Comparison of ENCODE assay signal across 24 cellular contexts in genomic region chrX:125544856-125545255, GRCh38.
DNase-seq lines count a peak whose midpoint lies in the region; ATAC-seq, FAIRE-seq and TF ChIP-seq lines count a peak whose summit lies in the region.
"Had no signal": no experiment of that assay in that cellular context is flagged by ENCODE, and none has a peak within 500 bp of the region (broad histone marks: within the 10 kb centered on the region; RNA-seq: fewer than 3 reads in every experiment).

No MANE protein-coding gene starts in this region.

- FAIRE-seq in astrocyte (lab: Jason Lieb, UNC) (peak; percentile 68), K562 (lab: Jason Lieb, UNC) (no peak), bronchial epithelial cell (lab: Jason Lieb, UNC) (no peak)
- FAIRE-seq: A204.1, D721Med, G401.6, GM12891, GM19239 had no signal

- H4K20me1 ChIP-seq in astrocyte (ENCODE audit: insufficient read depth, low read length), result no peaks in the 10 kb centered on the region
- H4K20me1 ChIP-seq in K562 (replicated peaks; ENCODE audit: control insufficient read depth, insufficient read depth, low read length), result no peaks in the 10 kb centered on the region
- H4K20me1 ChIP-seq: BLaER1 had no signal

- H3K4me3 ChIP-seq in astrocyte (ENCODE audit: insufficient read depth, low read depth, low read length) (no peak overlapping the region), K562 (no peak overlapping the region), bronchial epithelial cell (ENCODE audit: low read depth, low read length) (no peak overlapping the region)
- H3K4me3 ChIP-seq: BLaER1 had no signal

- TF ChIP-seq RAD21 in K562 (CRISPR knock-in tag; conservative IDR thresholded peaks at IDR 0.05 in 1 of 2, IDR thresholded peaks at IDR 0.05 in 1 of 2), result no peak

- no peak for TF ChIP-seq POLR2A in K562 (conservative IDR thresholded peaks at IDR 0.05)

- H3K4me1 Mint-ChIP-seq in astrocyte (ENCODE audit: low read depth, unreplicated experiment) (no peaks in the 10 kb centered on the region), CD14-positive monocyte (no peaks in the 10 kb centered on the region)
- no peaks in the 10 kb centered on the region for H3K4me1 Mint-ChIP-seq in activated naive CD4-positive, alpha-beta T cell treated with anti-CD3 and anti-CD28 coated beads for 36 hours (ENCODE audit: low read depth)

- intact Hi-C loops in K562 (cut with micrococcal nuclease), result no loop called here
- intact Hi-C loops in CD14-positive monocyte (cut with micrococcal nuclease), result no loop called here
- intact Hi-C loops in activated naive CD4-positive, alpha-beta T cell treated with anti-CD3 and anti-CD28 coated beads for 36 hours (cut with micrococcal nuclease), result no loop called here

- no peaks in the 10 kb centered on the region for H3K4me1 ChIP-seq in astrocyte (ENCODE audit: insufficient read depth, low read length)
- H3K4me1 ChIP-seq in K562 (replicated peaks in 1 of 2; ENCODE audit: control insufficient read depth in 2 of 2, insufficient read depth in 2 of 2, low read length in 2 of 2), result no peaks in the 10 kb centered on the region
- H3K4me1 ChIP-seq: BE2C, Caco-2 had no signal

- POLR2A ChIA-PET in K562 (lab: Yijun Ruan, JAX), result no interaction called here

- H3K9me3 ChIP-seq in astrocyte (ENCODE audit: insufficient read depth, low read depth, low read length), result no peaks in the 10 kb centered on the region
- no peaks in the 10 kb centered on the region for H3K9me3 ChIP-seq in K562 (replicated peaks; ENCODE audit: control insufficient read depth, insufficient read depth, low read depth, low read length)
- H3K9me3 ChIP-seq: BE2C, Caco-2 had no signal

- no peaks in the 10 kb centered on the region for H3K9me3 Mint-ChIP-seq in astrocyte (ENCODE audit: unreplicated experiment)
- H3K9me3 Mint-ChIP-seq in CD14-positive monocyte, result peaks cover 0 to 12% (median 3%) of the 10 kb centered on the region in 7 donors
- H3K9me3 Mint-ChIP-seq in activated naive CD4-positive, alpha-beta T cell treated with anti-CD3 and anti-CD28 coated beads for 36 hours, result peaks cover 1% of the 10 kb centered on the region
- H3K9me3 Mint-ChIP-seq: CD4-positive, alpha-beta T cell; CD8-positive, alpha-beta T cell had no signal

- H3K27me3 ChIP-seq in astrocyte (ENCODE audit: insufficient read depth, low read length) (no peaks in the 10 kb centered on the region), K562 (ENCODE audit: control insufficient read depth in 2 of 2, insufficient read depth in 2 of 2, low read length in 2 of 2) (no peaks in the 10 kb centered on the region), bronchial epithelial cell (ENCODE audit: control insufficient read depth, insufficient read depth, low read length) (no peaks in the 10 kb centered on the region)
- H3K27me3 ChIP-seq: BE2C had no signal

- no peaks in the 10 kb centered on the region for H3K36me3 Mint-ChIP-seq in astrocyte (ENCODE audit: low read depth, unreplicated experiment)
- no peaks in the 10 kb centered on the region for H3K36me3 Mint-ChIP-seq in CD14-positive monocyte
- H3K36me3 Mint-ChIP-seq in activated naive CD4-positive, alpha-beta T cell treated with anti-CD3 and anti-CD28 coated beads for 36 hours (ENCODE audit: low read depth), result no peaks in the 10 kb centered on the region
- H3K36me3 Mint-ChIP-seq: CD8-positive, alpha-beta T cell had no signal

- H3K4me2 ChIP-seq in astrocyte (ENCODE audit: low read length) (no peak overlapping the region), K562 (ENCODE audit: insufficient read depth, low read length) (no peak overlapping the region)
- H3K4me2 ChIP-seq: BLaER1 had no signal

- CTCF ChIA-PET in K562 (lab: Yijun Ruan, JAX; ENCODE audit: low intra/inter-chr PET ratio), result no interaction called here
- CTCF ChIA-PET in activated naive CD4-positive, alpha-beta T cell treated with anti-CD3 and anti-CD28 coated beads for 36 hours (lab: Charles Lee), result no interaction called here

- in situ Hi-C loops in K562 (cut with MboI), result no loop called here

- H3K36me3 ChIP-seq in astrocyte (ENCODE audit: insufficient read depth, low read length), result no peaks in the 10 kb centered on the region
- H3K36me3 ChIP-seq in K562 (ENCODE audit: control insufficient read depth, insufficient read depth, low read length), result no peaks in the 10 kb centered on the region
- H3K36me3 ChIP-seq in bronchial epithelial cell (ENCODE audit: control insufficient read depth, insufficient read depth, low read length), result no peaks in the 10 kb centered on the region
- H3K36me3 ChIP-seq: BE2C, BLaER1 had no signal

- DNase-seq in astrocyte (ENCODE audit: low read depth), result no peak
- no peak for DNase-seq in K562 (ENCODE audit: extremely low read depth in 1 of 4, low spot score in 3 of 4)
- peak; percentile 58 for DNase-seq in bronchial epithelial cell (ENCODE audit: low read depth)
- DNase-seq in epithelial cell of prostate (ENCODE audit: low read depth, low spot score), result peak; percentile 26
- no peak for DNase-seq in CD14-positive monocyte (ENCODE audit: low spot score)
- no peak for DNase-seq in foreskin melanocyte
- no peak for DNase-seq in activated naive CD4-positive, alpha-beta T cell treated with anti-CD3 and anti-CD28 coated beads for 36 hours
- DNase-seq: 8988T; ACHN; BE2C; C1 segment of cervical spinal cord; Caco-2; Calu3; CD4-positive, alpha-beta T cell; DMS79 treated with DMSO at 0.1 percent for 48 hours; GF-D8 had no signal

- no peak overlapping the region for H3K27ac ChIP-seq in astrocyte (ENCODE audit: low read depth, low read length)
- no peak overlapping the region for H3K27ac ChIP-seq in K562 (ENCODE audit: extremely low read depth, low read depth, low read length)
- H3K27ac ChIP-seq in epithelial cell of prostate, result peak overlapping the region; percentile 23
- H3K27ac ChIP-seq: BLaER1 had no signal

- H3K4me3 Mint-ChIP-seq in astrocyte (ENCODE audit: unreplicated experiment), result no peak overlapping the region
- H3K4me3 Mint-ChIP-seq in CD14-positive monocyte, result no peak overlapping the region
- H3K4me3 Mint-ChIP-seq in activated naive CD4-positive, alpha-beta T cell treated with anti-CD3 and anti-CD28 coated beads for 36 hours, result no peak overlapping the region
- H3K4me3 Mint-ChIP-seq: CD4-positive, alpha-beta T cell; CD8-positive, alpha-beta T cell had no signal

- no peak overlapping the region for H2AFZ ChIP-seq in astrocyte (ENCODE audit: low read depth, low read length)
- H2AFZ ChIP-seq in K562 (ENCODE audit: low read depth, low read length), result no peak overlapping the region

- H3K27me3 Mint-ChIP-seq in astrocyte (ENCODE audit: low read depth, unreplicated experiment) (no peaks in the 10 kb centered on the region), CD14-positive monocyte (ENCODE audit: low read depth in 3 of 3) (peaks cover 0 to 3% (median 1%) of the 10 kb centered on the region in 3 donors)
- H3K27me3 Mint-ChIP-seq in activated naive CD4-positive, alpha-beta T cell treated with anti-CD3 and anti-CD28 coated beads for 36 hours (ENCODE audit: low read depth), result no peaks in the 10 kb centered on the region
- H3K27me3 Mint-ChIP-seq: CD4-positive, alpha-beta T cell had no signal

- H3K79me2 ChIP-seq in astrocyte (ENCODE audit: insufficient read depth, low read length) (no peaks in the 10 kb centered on the region), K562 (ENCODE audit: control insufficient read depth, insufficient read depth, low read length) (no peaks in the 10 kb centered on the region)

- no peak overlapping the region for H3K27ac Mint-ChIP-seq in astrocyte (ENCODE audit: unreplicated experiment)
- no peak overlapping the region for H3K27ac Mint-ChIP-seq in CD14-positive monocyte
- H3K27ac Mint-ChIP-seq in activated naive CD4-positive, alpha-beta T cell treated with anti-CD3 and anti-CD28 coated beads for 36 hours, result no peak overlapping the region
- H3K27ac Mint-ChIP-seq: CD4-positive, alpha-beta T cell; CD8-positive, alpha-beta T cell had no signal

- TF ChIP-seq CTCF in astrocyte (IDR thresholded peaks at IDR 0.05; ENCODE audit: insufficient read depth, low read depth, low read length) (no peak), K562 (IDR thresholded peaks at IDR 0.05 in 2 of 3, conservative IDR thresholded peaks at IDR 0.05 in 1 of 3; ENCODE audit: insufficient read depth in 2 of 3, low read depth in 1 of 3, low read length in 3 of 3) (no peak), bronchial epithelial cell (IDR thresholded peaks at IDR 0.05; ENCODE audit: insufficient read depth, low read length, severe bottlenecking) (no peak), CD14-positive monocyte (IDR thresholded peaks at IDR 0.05) (no peak)

- BruUV-seq in K562 (replicated peaks; lab: Mats Ljungman, UMichigan), result no TSS peak

- ATAC-seq in K562, result no peak
- no peak for ATAC-seq in GM19035 (IDR thresholded peaks at IDR 0.05; ENCODE audit: unreplicated experiment)
- ATAC-seq: CD8-positive, alpha-beta T cell had no signal

- 21% methylated on average over 2 of the region's 2 CpGs for WGBS in K562 (ENCODE audit: insufficient coverage, low coverage, missing lambda C conversion rate)

- no peak for TF ChIP-seq EP300 in K562 (IDR thresholded peaks at IDR 0.05; ENCODE audit: low read length)

- H3K9me1 ChIP-seq in K562 (ENCODE audit: control insufficient read depth, insufficient read depth, low read length), result no peaks in the 10 kb centered on the region

- H3K9ac ChIP-seq in astrocyte (ENCODE audit: low read length), result no peak overlapping the region
- H3K9ac ChIP-seq in K562 (ENCODE audit: insufficient read depth in 1 of 2, low read depth in 2 of 2, low read length in 2 of 2), result no peak overlapping the region
- H3K9ac ChIP-seq: BLaER1 had no signal

TF ChIP-seq in K562, 482 proteins besides CTCF, POLR2A, EP300 and RAD21:
- TF ChIP-seq EZH2 (IDR thresholded peaks at IDR 0.05; ENCODE audit: borderline replicate concordance, low read depth, low read length), result no peak
- TF ChIP-seq ZBED1 (IDR thresholded peaks at IDR 0.05), result no peak
- TF ChIP-seq ZNF561 (CRISPR knock-in tag; conservative IDR thresholded peaks at IDR 0.05), result no peak
- 0 out of 2 replicates have a peak, but pooled peaks have one; percentile 22 for TF ChIP-seq NFIC (IDR thresholded peaks at IDR 0.05)
- no peak for TF ChIP-seq ETS1 (conservative IDR thresholded peaks at IDR 0.05; ENCODE audit: control insufficient read depth, low read depth, low read length)

Comparison
In these comparisons a context has a peak if more than half of its experiments do, and no peak if none do; other contexts are left out.
1. DNase-seq: peak in bronchial epithelial cell (single experiment) and epithelial cell of prostate (single experiment); none in astrocyte (single experiment), K562 (0 of 4), CD14-positive monocyte (single experiment), foreskin melanocyte (single experiment) and activated naive CD4-positive, alpha-beta T cell treated with anti-CD3 and anti-CD28 coated beads for 36 hours (single experiment).